1 cellular context compared by ENCODE assay signal in the genomic region with DNA sequence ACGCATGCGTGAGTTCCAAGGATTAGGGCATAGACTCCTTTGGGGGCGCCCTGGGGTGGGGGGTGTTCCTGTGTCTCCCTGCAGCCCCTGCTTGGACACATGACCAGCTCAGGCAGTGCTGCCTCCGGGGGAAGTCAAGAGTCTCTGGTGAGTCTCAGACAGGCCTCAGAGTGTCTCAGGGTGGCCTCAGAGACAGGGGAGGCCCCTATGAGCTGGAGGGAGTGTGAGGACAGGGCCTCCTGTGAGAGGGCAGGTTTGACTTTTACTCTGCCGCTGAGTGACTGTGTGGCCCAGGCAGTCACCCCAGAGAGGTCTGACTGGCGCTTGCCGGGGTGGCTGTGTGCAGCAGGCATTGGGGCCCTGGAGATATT.
TF ChIP-seq lines count a peak whose summit lies in the region.

No MANE protein-coding gene starts in this region.

TF ChIP-seq in H1, 55 proteins besides CTCF, POLR2A, EP300 and RAD21:
- TF ChIP-seq CREB1 (IDR thresholded peaks at IDR 0.05) (no peak), POU5F1 (IDR thresholded peaks at IDR 0.05; ENCODE audit: low read depth, low read length) (no peak), BACH1 (IDR thresholded peaks at IDR 0.05; ENCODE audit: low read length) (no peak), SAP30 (IDR thresholded peaks at IDR 0.05; ENCODE audit: insufficient read depth, insufficient replicate concordance, low read length) (no peak), KDM4A (IDR thresholded peaks at IDR 0.05; ENCODE audit: low read depth, low read length, severe bottlenecking) (no peak), MAFK (IDR thresholded peaks at IDR 0.05; ENCODE audit: low read depth, low read length) (no peak), CHD1 (IDR thresholded peaks at IDR 0.05; ENCODE audit: low read depth, low read length) (no peak), RBBP5 (IDR thresholded peaks at IDR 0.05; ENCODE audit: borderline replicate concordance, low read depth, low read length) (no peak), EGR1 (IDR thresholded peaks at IDR 0.05; ENCODE audit: borderline replicate concordance, low read depth, low read length) (no peak), TAF7 (optimal IDR thresholded peaks at IDR 0.05; ENCODE audit: borderline replicate concordance, low read depth, low read length) (no peak), YY1 (IDR thresholded peaks at IDR 0.05; ENCODE audit: low read depth, low read length) (no peak), KDM1A (IDR thresholded peaks at IDR 0.05; ENCODE audit: borderline replicate concordance, low read length) (no peak), POLR2AphosphoS5 (IDR thresholded peaks at IDR 0.05; ENCODE audit: low read depth, low read length) (no peak)
- TF ChIP-seq, protein P1, sequence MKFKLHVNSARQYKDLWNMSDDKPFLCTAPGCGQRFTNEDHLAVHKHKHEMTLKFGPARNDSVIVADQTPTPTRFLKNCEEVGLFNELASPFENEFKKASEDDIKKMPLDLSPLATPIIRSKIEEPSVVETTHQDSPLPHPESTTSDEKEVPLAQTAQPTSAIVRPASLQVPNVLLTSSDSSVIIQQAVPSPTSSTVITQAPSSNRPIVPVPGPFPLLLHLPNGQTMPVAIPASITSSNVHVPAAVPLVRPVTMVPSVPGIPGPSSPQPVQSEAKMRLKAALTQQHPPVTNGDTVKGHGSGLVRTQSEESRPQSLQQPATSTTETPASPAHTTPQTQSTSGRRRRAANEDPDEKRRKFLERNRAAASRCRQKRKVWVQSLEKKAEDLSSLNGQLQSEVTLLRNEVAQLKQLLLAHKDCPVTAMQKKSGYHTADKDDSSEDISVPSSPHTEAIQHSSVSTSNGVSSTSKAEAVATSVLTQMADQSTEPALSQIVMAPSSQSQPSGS (IDR thresholded peaks at IDR 0.05; ENCODE audit: low read length): no peak
- TF ChIP-seq, protein P2, sequence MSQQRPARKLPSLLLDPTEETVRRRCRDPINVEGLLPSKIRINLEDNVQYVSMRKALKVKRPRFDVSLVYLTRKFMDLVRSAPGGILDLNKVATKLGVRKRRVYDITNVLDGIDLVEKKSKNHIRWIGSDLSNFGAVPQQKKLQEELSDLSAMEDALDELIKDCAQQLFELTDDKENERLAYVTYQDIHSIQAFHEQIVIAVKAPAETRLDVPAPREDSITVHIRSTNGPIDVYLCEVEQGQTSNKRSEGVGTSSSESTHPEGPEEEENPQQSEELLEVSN (IDR thresholded peaks at IDR 0.05): no peak
